Comparison of ENCODE assay signal across 9 cellular contexts in the genomic region with DNA sequence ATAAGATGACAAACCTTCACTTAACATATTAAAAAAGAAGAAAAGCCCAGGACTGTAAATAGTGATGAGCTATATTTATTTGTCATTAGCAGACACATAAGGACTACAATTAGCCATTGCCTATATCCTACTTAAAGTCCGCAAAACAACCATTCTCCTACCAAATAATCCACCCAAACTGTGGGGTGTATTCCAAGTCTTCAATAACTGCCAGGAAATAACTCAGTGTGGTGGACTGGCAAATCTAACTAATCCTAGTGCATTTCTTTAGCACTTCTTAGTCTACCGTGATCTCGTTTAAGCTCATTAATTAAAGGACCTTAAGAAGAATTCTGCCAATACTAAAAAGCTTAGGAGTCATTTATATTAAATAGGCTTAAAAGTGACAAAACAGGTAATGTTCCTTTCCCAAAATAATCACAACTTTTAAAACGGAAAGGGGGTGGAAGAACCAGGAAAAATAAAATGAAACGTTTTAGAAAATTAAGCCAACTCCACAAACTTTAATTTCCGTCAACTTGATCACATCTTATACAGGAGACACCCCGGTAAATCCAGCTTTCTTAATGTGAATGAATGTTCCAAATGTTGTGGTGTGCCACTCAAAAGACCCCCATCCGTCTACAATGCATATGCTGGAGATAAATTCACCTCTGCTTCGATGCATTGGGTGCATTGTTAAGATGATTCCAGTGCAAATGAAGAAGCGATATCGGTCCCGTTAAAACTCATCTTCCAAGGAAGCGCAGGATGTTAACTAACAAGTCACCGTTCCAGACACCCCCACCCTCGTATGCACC. TPM values are rescaled to one million over a fixed set of nuclear protein-coding genes. Genes with fewer than 3 reads are reported as not detected.
DNase-seq lines count a peak whose midpoint lies in the region; ATAC-seq and TF ChIP-seq lines count a peak whose summit lies in the region.
"Had no signal": no experiment of that assay in that cellular context is flagged by ENCODE, and none has a peak within 500 bp of the region (broad histone marks: within the 10 kb centered on the region; RNA-seq: fewer than 3 reads in every experiment).

No MANE protein-coding gene starts in this region.

- H3K27ac Mint-ChIP-seq in Caco-2 (ENCODE audit: unreplicated experiment) = no peak overlapping the region

- no peak overlapping the region for H3K9ac ChIP-seq in MM.1S (ENCODE audit: low read length)

- no peaks in the 10 kb centered on the region for H3K9me3 Mint-ChIP-seq in Caco-2 (ENCODE audit: unreplicated experiment)
- H3K9me3 Mint-ChIP-seq: central memory CD8-positive, alpha-beta T cell had no signal

- H3K27ac ChIP-seq in MM.1S (ENCODE audit: low read length) = no peak overlapping the region

- intact Hi-C loops in Caco-2 (cut with micrococcal nuclease; ENCODE audit: unreplicated experiment) = no loop called here

- no peak for ATAC-seq in HG02938 (IDR thresholded peaks at IDR 0.05; ENCODE audit: unreplicated experiment)
- no peak for ATAC-seq in HG02973 (IDR thresholded peaks at IDR 0.05; ENCODE audit: unreplicated experiment)

- CTCF ChIA-PET in Caco-2 (lab: Charles Lee) = no interaction called here

- no peaks in the 10 kb centered on the region for H3F3A ChIP-seq in MM.1S (ENCODE audit: insufficient read depth, low read length)

- no TSS peak for BruUV-seq in Caco-2 (replicated peaks; lab: Mats Ljungman, UMichigan)

- DNase-seq in Caco-2 = no peak
- peak; percentile 56 for DNase-seq in NCI-H524 treated with DMSO at 0.1 percent for 48 hours (lab: John Stamatoyannopoulos, UW)
- peak; percentile 48 for DNase-seq in fibroblast of mammary gland (ENCODE audit: low read depth)
- DNase-seq in pons (ENCODE audit: low spot score) = peak; percentile 68
- DNase-seq in dermis blood vessel endothelial cell = no peak
- DNase-seq in MM.1S = no peak

- no peaks in the 10 kb centered on the region for H4K20me1 ChIP-seq in MM.1S (ENCODE audit: insufficient read depth, low read length)

- POLR2A ChIA-PET in Caco-2 (lab: Charles Lee) = no interaction called here

- no peak overlapping the region for H3K4me2 ChIP-seq in MM.1S (ENCODE audit: low read depth, low read length)

- H3K79me2 ChIP-seq in MM.1S (ENCODE audit: low read length) = no peaks in the 10 kb centered on the region

- H3K4me1 ChIP-seq in Caco-2 (no peaks in the 10 kb centered on the region), MM.1S (ENCODE audit: low read length) (no peaks in the 10 kb centered on the region)

- no peaks in the 10 kb centered on the region for H3K27me3 ChIP-seq in Caco-2 (replicated peaks; ENCODE audit: control insufficient read depth, insufficient read depth, low read length)
- H3K27me3 ChIP-seq in MM.1S (replicated peaks; ENCODE audit: insufficient read depth, low read length) = no peaks in the 10 kb centered on the region

- TF ChIP-seq CTCF in Caco-2 (IDR thresholded peaks at IDR 0.05; ENCODE audit: insufficient read depth in 1 of 2, low read depth in 1 of 2, low read length in 1 of 2, severe bottlenecking in 1 of 2, unreplicated experiment in 1 of 2) (no peak), fibroblast of mammary gland (conservative IDR thresholded peaks at IDR 0.05; ENCODE audit: control insufficient read depth, insufficient read depth, low read depth, low read length) (no peak), MM.1S (IDR thresholded peaks at IDR 0.05; ENCODE audit: low read length) (no peak)

- H3K4me1 Mint-ChIP-seq in Caco-2 (ENCODE audit: low read depth, unreplicated experiment) = no peaks in the 10 kb centered on the region
- H3K4me1 Mint-ChIP-seq: central memory CD8-positive, alpha-beta T cell had no signal

- H3K27me3 Mint-ChIP-seq in Caco-2 (ENCODE audit: insufficient read depth, unreplicated experiment) = peaks cover 4% of the 10 kb centered on the region
- H3K27me3 Mint-ChIP-seq: central memory CD8-positive, alpha-beta T cell had no signal

- peak overlapping the region; percentile 75 for H3K4me3 Mint-ChIP-seq in Caco-2 (ENCODE audit: unreplicated experiment)
- H3K4me3 Mint-ChIP-seq: central memory CD8-positive, alpha-beta T cell had no signal

- H3K36me3 ChIP-seq in Caco-2 (ENCODE audit: control insufficient read depth, insufficient read depth, low read length) = no peaks in the 10 kb centered on the region
- H3K36me3 ChIP-seq in MM.1S (replicated peaks; ENCODE audit: insufficient read depth, low read length) = no peaks in the 10 kb centered on the region

- no peaks in the 10 kb centered on the region for H3K9me2 ChIP-seq in MM.1S (replicated peaks; ENCODE audit: insufficient read depth, low read length)

- H3K4me3 ChIP-seq in Caco-2 (ENCODE audit: low read depth, low read length) (no peak overlapping the region), fibroblast of mammary gland (ENCODE audit: control insufficient read depth, low read depth, low read length) (peak overlapping the region; percentile 87), MM.1S (ENCODE audit: low read length) (no peak overlapping the region)

- no peaks in the 10 kb centered on the region for H3K36me3 Mint-ChIP-seq in Caco-2 (ENCODE audit: insufficient read depth, unreplicated experiment)

- no peak overlapping the region for H2AFZ ChIP-seq in MM.1S (ENCODE audit: low read length)

- H3K9me3 ChIP-seq in Caco-2 (no peaks in the 10 kb centered on the region), MM.1S (replicated peaks; ENCODE audit: insufficient read depth, low read length) (no peaks in the 10 kb centered on the region)

RNA-seq across cellular contexts. Expression of a gene that starts 1.7 kb away (rescaled TPM):
- total RNA-seq in Caco-2 (2022) (not detected in 2 replicates), dermis blood vessel endothelial cell (under 0.01 and 0.05 TPM in 2 replicates)

Comparison
In these comparisons a context has a peak if more than half of its experiments do, and no peak if none do; other contexts are left out.
1. DNase-seq: peak in NCI-H524 treated with DMSO at 0.1 percent for 48 hours (single experiment), fibroblast of mammary gland (single experiment) and pons (single experiment); none in Caco-2 (0 of 2), dermis blood vessel endothelial cell (single experiment) and MM.1S (single experiment).